7 cellular contexts compared by ENCODE assay signal in genomic region chr4:151268905-151269304, GRCh38. TPM values are rescaled to one million over a fixed set of nuclear protein-coding genes. Genes with fewer than 3 reads are reported as not detected.
"Had no signal": no experiment of that assay in that cellular context is flagged by ENCODE, and none has a peak within 500 bp of the region (broad histone marks: within the 10 kb centered on the region; RNA-seq: fewer than 3 reads in every experiment).

No MANE protein-coding gene starts in this region.

RNA-seq across cellular contexts. Expression of gene PRSS48, which starts 8.1 kb away (rescaled TPM):
- total RNA-seq: GM23248, GM23338, H1, H4, H7, H9, HFFc6 had no signal
- polyA plus RNA-seq: GM23248, H1 had no signal
